8 cellular contexts compared by ENCODE assay signal in the genomic region with DNA sequence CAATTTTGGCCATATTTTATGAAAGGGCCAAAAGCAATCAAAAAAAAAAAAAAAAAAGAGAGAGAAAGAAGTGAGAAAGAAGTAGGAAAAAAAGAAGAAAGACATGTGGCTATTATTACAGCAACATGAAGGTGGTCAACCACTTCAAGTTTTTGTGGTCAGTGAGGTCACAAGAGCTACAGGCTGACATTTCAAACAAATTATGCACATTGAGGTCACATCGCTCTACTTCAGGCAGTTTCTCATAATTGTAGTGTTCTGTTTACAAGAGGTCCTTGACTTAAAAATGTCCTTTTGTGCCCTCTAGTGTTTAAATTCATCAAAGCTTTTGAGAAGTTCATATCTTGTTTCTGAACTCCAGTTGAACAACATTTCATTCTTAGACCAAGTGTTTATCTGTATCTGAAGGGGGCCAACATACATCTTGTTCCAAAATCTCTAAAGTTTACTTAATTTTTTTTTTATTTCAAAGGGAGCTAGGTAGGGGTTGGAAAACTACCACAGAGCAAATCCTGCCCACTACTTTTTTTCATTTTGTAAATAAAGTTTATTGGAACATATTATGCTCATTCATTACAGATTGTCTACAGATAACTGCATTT.
A peak's percentile ranks its signal among the peaks of the same experiment; 100 is the strongest.
DNase-seq lines count a peak whose midpoint lies in the region; ATAC-seq and TF ChIP-seq lines count a peak whose summit lies in the region.

No MANE protein-coding gene starts in this region.

- TF ChIP-seq POLR2A in GM18505 (IDR thresholded peaks at IDR 0.05; ENCODE audit: borderline replicate concordance, extremely low read depth, insufficient read depth, insufficient read length) = no peak

- DNase-seq in CD1c-positive myeloid dendritic cell (ENCODE audit: extremely low spot score) = peak; percentile 59
- DNase-seq in NCI-H1105 treated with DMSO at 0.1 percent for 48 hours (lab: John Stamatoyannopoulos, UW) = peak; percentile 61
- DNase-seq in SW 1271 (lab: John Stamatoyannopoulos, UW) = peak; percentile 16 to 84
- peak; percentile 80 for DNase-seq in fibroblast of gingiva (ENCODE audit: low read depth)
- DNase-seq in non-pigmented ciliary epithelial cell (ENCODE audit: low read depth) = peak; percentile 83
- DNase-seq in stimulated activated CD4-positive, alpha-beta T cell treated with anti-CD3 and anti-CD28 coated beads, Interleukin-15, amount 100 ng/mL, for 24 hours = no peak

- ATAC-seq in GM18505 (IDR thresholded peaks at IDR 0.05; ENCODE audit: unreplicated experiment) (peak; percentile 70), HG02840 (IDR thresholded peaks at IDR 0.05; ENCODE audit: low FRiP score, unreplicated experiment) (peak; percentile 93)
